In genomic region chr2:218405365-218406208, GRCh38 we compare ENCODE assay signal across 8 cellular contexts. TPM values are rescaled to one million over a fixed set of nuclear protein-coding genes. Genes with fewer than 3 reads are reported as not detected.
DNase-seq lines count a peak whose midpoint lies in the region; ATAC-seq and TF ChIP-seq lines count a peak whose summit lies in the region.

No MANE protein-coding gene starts in this region.

- H3K4me3 ChIP-seq in heart left ventricle (peak overlapping the region in 10 of 12 donors; percentile 24 to 65 (median 48)), gastrocnemius medialis (peak overlapping the region; percentile 48 to 72 (median 52))

- no peaks in the 10 kb centered on the region for H3K27me3 Mint-ChIP-seq in activated CD4-positive, alpha-beta T cell treated with anti-CD3 and anti-CD28 coated beads, Interleukin-2, amount 10 ng/mL, durations not matched to agents 24 days and 14 days

- TF ChIP-seq CTCF in heart left ventricle (IDR thresholded peaks at IDR 0.05) (no peak), gastrocnemius medialis (IDR thresholded peaks at IDR 0.05 in 4 of 5, conservative IDR thresholded peaks at IDR 0.05 in 1 of 5) (peak in 1 of 5 experiments; percentile 9)

- H3K27ac Mint-ChIP-seq in activated CD4-positive, alpha-beta T cell treated with anti-CD3 and anti-CD28 coated beads, Interleukin-2, amount 10 ng/mL, durations not matched to agents 24 days and 14 days, result peak overlapping the region; percentile 86

- H3K9me3 Mint-ChIP-seq in activated CD4-positive, alpha-beta T cell treated with anti-CD3 and anti-CD28 coated beads, Interleukin-2, amount 10 ng/mL, durations not matched to agents 24 days and 14 days, result no peaks in the 10 kb centered on the region

- H3K4me1 ChIP-seq in heart left ventricle (peaks cover 12 to 66% (median 52%) of the 10 kb centered on the region in 12 donors), gastrocnemius medialis (peaks cover 43 to 44% of the 10 kb centered on the region in 2 donors)

- peaks cover 29% of the 10 kb centered on the region for H3K36me3 Mint-ChIP-seq in activated CD4-positive, alpha-beta T cell treated with anti-CD3 and anti-CD28 coated beads, Interleukin-2, amount 10 ng/mL, durations not matched to agents 24 days and 14 days (ENCODE audit: low read depth)

- peak overlapping the region; percentile 85 for H3K4me3 Mint-ChIP-seq in activated CD4-positive, alpha-beta T cell treated with anti-CD3 and anti-CD28 coated beads, Interleukin-2, amount 10 ng/mL, durations not matched to agents 24 days and 14 days

- peak; percentile 20 for ATAC-seq in GM18907 (IDR thresholded peaks at IDR 0.05; ENCODE audit: unreplicated experiment)
- ATAC-seq in HG03045 (IDR thresholded peaks at IDR 0.05; ENCODE audit: unreplicated experiment), result peak; percentile 2
- ATAC-seq in heart left ventricle, result peak; percentile 0 to 3 (median 1)
- peak in 1 of 2 donors; percentile 1 for ATAC-seq in gastrocnemius medialis
- ATAC-seq in GM18498 (IDR thresholded peaks at IDR 0.05; ENCODE audit: unreplicated experiment), result no peak
- ATAC-seq in GM21360 (IDR thresholded peaks at IDR 0.05; ENCODE audit: unreplicated experiment), result no peak

- DNase-seq in activated CD4-positive, alpha-beta T cell treated with anti-CD3 and anti-CD28 coated beads, Interleukin-2, amount 10 ng/mL, durations not matched to agents 24 days and 14 days, result peak; percentile 80
- DNase-seq in heart left ventricle (peak in 1 of 5 donors; percentile 42), gastrocnemius medialis (no peak), DMS 273 treated with DMSO at 0.1 percent for 48 hours (lab: John Stamatoyannopoulos, UW) (no peak)

- H3K9me3 ChIP-seq in heart left ventricle, result no peaks in the 10 kb centered on the region
- no peaks in the 10 kb centered on the region for H3K9me3 ChIP-seq in gastrocnemius medialis

- H3K36me3 ChIP-seq in heart left ventricle (peaks cover 3 to 45% (median 40%) of the 10 kb centered on the region in 9 donors), gastrocnemius medialis (peaks cover 0 to 40% of the 10 kb centered on the region in 2 donors)

- no peaks in the 10 kb centered on the region for H3K27me3 ChIP-seq in heart left ventricle
- no peaks in the 10 kb centered on the region for H3K27me3 ChIP-seq in gastrocnemius medialis

- intact Hi-C loops in activated CD4-positive, alpha-beta T cell treated with anti-CD3 and anti-CD28 coated beads, Interleukin-2, amount 10 ng/mL, durations not matched to agents 24 days and 14 days (cut with micrococcal nuclease), result loop anchor here (1.0 to 5.0 kb wide), 5 partner anchors 9 to 254 kb away; partner anchors contain the start of genes BCS1L, CNOT9, USP37 and ZNF142
- intact Hi-C loops in heart left ventricle (cut with DNase I), result loop anchor here in 9 of 10 donors (1.0 to 10.0 kb wide), 14 partner anchors 9 to 267 kb away; partner anchors contain the start of genes BCS1L (in 5 of the 9), ZNF142 (in 5 of the 9), CNOT9 (in 4 of the 9) and USP37 (in 4 of the 9)
- intact Hi-C loops in gastrocnemius medialis (cut with DNase I; ENCODE audit: low total_unique reads), result loop anchor here (2.0 kb wide), 2 partner anchors 61 to 281 kb away; no protein-coding TSS in a partner anchor

- peaks cover 48% of the 10 kb centered on the region for H3K4me1 Mint-ChIP-seq in activated CD4-positive, alpha-beta T cell treated with anti-CD3 and anti-CD28 coated beads, Interleukin-2, amount 10 ng/mL, durations not matched to agents 24 days and 14 days

- in situ Hi-C loops in gastrocnemius medialis (cut with MboI; ENCODE audit: low sequenced_read_pairs in 4 of 4), result loop anchor here (5.0 to 25.0 kb wide), 4 partner anchors 57 to 282 kb away; partner anchors contain the start of genes BCS1L (in 2 of the 4), RNF25 (in 2 of the 4), STK36 (in 2 of the 4) and ZNF142 (in 2 of the 4)

- 14 to 21% (median 16%) methylated on average over 12 to 21 of the region's 21 CpGs for WGBS in heart left ventricle, 4 donors

- TF ChIP-seq POLR2A in heart left ventricle (IDR thresholded peaks at IDR 0.05) (no peak), gastrocnemius medialis (IDR thresholded peaks at IDR 0.05) (no peak)

- H3K27ac ChIP-seq in heart left ventricle (peak overlapping the region; percentile 8 to 96 (median 92)), gastrocnemius medialis (peak overlapping the region; percentile 81 to 93 (median 88))

RNA-seq across cellular contexts. Expression of gene CTDSP1, which starts 5.9 kb away (rescaled TPM):
- total RNA-seq in activated CD4-positive, alpha-beta T cell treated with anti-CD3 and anti-CD28 coated beads, Interleukin-2, amount 10 ng/mL, durations not matched to agents 24 days and 14 days, result 103 and 106 TPM in 2 replicates
- total RNA-seq in heart left ventricle, result 100 to 1,000 TPM in 2 of 9 donors, 10 to 100 TPM in 7; 67.4 to 115 (median 93.8) TPM
- polyA plus RNA-seq in heart left ventricle, result 100 to 1,000 TPM in 1 of 2 donors, 10 to 100 TPM in 1; 74.4 to 121 TPM
- 10 to 100 TPM; 46.7 to 77.4 (median 53.6) TPM for total RNA-seq in gastrocnemius medialis

RNA-seq across cellular contexts. Expression of gene VIL1, which starts 13.3 kb away (rescaled TPM):
- total RNA-seq in activated CD4-positive, alpha-beta T cell treated with anti-CD3 and anti-CD28 coated beads, Interleukin-2, amount 10 ng/mL, durations not matched to agents 24 days and 14 days, result not detected in 2 replicates
- total RNA-seq in heart left ventricle (not detected), gastrocnemius medialis (1 to 10 TPM in 1 of 4 donors, under 1 TPM in 1, not detected in 2; 0.03 to 1.8 TPM)
- under 1 TPM; 0.04 to 0.07 TPM for polyA plus RNA-seq in heart left ventricle

RNA-seq across cellular contexts. Expression of gene SLC11A1, which starts 23.5 kb away (rescaled TPM):
- 0.12 and 0.19 TPM in 2 replicates for total RNA-seq in activated CD4-positive, alpha-beta T cell treated with anti-CD3 and anti-CD28 coated beads, Interleukin-2, amount 10 ng/mL, durations not matched to agents 24 days and 14 days
- 10 to 100 TPM in 2 of 9 donors, 1 to 10 TPM in 6, under 1 TPM in 1; 0.96 to 31.0 (median 4.3) TPM for total RNA-seq in heart left ventricle
- 1 to 10 TPM; 4.5 to 8.9 TPM for polyA plus RNA-seq in heart left ventricle
- total RNA-seq in gastrocnemius medialis, result 1 to 10 TPM; 1.1 to 6.3 (median 4.5) TPM

RNA-seq across cellular contexts. Expression of gene CATIP, which starts 48.9 kb away (rescaled TPM):
- total RNA-seq in activated CD4-positive, alpha-beta T cell treated with anti-CD3 and anti-CD28 coated beads, Interleukin-2, amount 10 ng/mL, durations not matched to agents 24 days and 14 days, result not detected in 2 replicates
- total RNA-seq in heart left ventricle (under 1 TPM in 1 of 9 donors, not detected in 8; 0.18 TPM), gastrocnemius medialis (not detected)
- under 1 TPM in 1 of 2 donors, not detected in 1; 0.07 TPM for polyA plus RNA-seq in heart left ventricle

Comparison
In these comparisons a context has a peak if more than half of its experiments do, and no peak if none do; other contexts are left out.
1. ATAC-seq: peak in GM18907 (single experiment), HG03045 (single experiment) and heart left ventricle (4 of 4); none in GM18498 (single experiment) and GM21360 (single experiment).